In the genomic region with DNA sequence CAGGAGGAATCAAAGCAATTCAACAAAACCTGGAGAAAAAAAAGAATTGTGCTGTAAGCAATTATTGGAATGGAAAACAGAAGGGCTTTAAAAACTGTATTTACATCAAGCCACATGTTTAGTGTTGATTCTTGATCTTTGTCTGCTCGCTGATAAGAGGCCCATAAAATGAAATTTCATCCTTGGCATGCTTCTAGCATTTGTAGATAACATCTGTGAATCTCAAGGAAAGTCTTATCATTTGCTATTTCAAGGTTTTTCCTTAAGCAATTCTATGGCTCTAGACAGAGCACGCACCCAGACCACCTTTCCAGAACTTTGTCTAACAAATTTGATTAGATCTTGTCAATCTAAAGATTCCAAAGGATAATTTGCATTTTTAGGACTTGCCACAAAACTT, we compare ENCODE assay signal across 2 cellular contexts.
TF ChIP-seq lines count a peak whose summit lies in the region.

No MANE protein-coding gene starts in this region.

TF ChIP-seq in GM23338, 12 proteins besides CTCF, POLR2A, EP300 and RAD21:
- TF ChIP-seq, protein P1, sequence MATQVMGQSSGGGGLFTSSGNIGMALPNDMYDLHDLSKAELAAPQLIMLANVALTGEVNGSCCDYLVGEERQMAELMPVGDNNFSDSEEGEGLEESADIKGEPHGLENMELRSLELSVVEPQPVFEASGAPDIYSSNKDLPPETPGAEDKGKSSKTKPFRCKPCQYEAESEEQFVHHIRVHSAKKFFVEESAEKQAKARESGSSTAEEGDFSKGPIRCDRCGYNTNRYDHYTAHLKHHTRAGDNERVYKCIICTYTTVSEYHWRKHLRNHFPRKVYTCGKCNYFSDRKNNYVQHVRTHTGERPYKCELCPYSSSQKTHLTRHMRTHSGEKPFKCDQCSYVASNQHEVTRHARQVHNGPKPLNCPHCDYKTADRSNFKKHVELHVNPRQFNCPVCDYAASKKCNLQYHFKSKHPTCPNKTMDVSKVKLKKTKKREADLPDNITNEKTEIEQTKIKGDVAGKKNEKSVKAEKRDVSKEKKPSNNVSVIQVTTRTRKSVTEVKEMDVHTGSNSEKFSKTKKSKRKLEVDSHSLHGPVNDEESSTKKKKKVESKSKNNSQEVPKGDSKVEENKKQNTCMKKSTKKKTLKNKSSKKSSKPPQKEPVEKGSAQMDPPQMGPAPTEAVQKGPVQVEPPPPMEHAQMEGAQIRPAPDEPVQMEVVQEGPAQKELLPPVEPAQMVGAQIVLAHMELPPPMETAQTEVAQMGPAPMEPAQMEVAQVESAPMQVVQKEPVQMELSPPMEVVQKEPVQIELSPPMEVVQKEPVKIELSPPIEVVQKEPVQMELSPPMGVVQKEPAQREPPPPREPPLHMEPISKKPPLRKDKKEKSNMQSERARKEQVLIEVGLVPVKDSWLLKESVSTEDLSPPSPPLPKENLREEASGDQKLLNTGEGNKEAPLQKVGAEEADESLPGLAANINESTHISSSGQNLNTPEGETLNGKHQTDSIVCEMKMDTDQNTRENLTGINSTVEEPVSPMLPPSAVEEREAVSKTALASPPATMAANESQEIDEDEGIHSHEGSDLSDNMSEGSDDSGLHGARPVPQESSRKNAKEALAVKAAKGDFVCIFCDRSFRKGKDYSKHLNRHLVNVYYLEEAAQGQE (IDR thresholded peaks at IDR 0.05; ENCODE audit: unreplicated experiment): no peak
- TF ChIP-seq EZH2phosphoT487 (IDR thresholded peaks at IDR 0.05; ENCODE audit: unreplicated experiment) (no peak), NANOG (IDR thresholded peaks at IDR 0.05; ENCODE audit: borderline replicate concordance) (no peak), CREB1 (CRISPR knock-in tag; IDR thresholded peaks at IDR 0.05; ENCODE audit: low read depth) (no peak), POLR2AphosphoS5 (IDR thresholded peaks at IDR 0.05; ENCODE audit: low read depth) (no peak), ZNF462 (CRISPR knock-in tag; IDR thresholded peaks at IDR 0.05) (no peak), ZNF114 (CRISPR knock-in tag; IDR thresholded peaks at IDR 0.05) (no peak), JUNB (IDR thresholded peaks at IDR 0.05; ENCODE audit: unreplicated experiment) (no peak)
TF ChIP-seq in GM23338: peak in this region for 0.

TF ChIP-seq in K562, 482 proteins besides CTCF, POLR2A, EP300 and RAD21 (continued from another document):
- TF ChIP-seq FOXJ2 (tag; IDR thresholded peaks at IDR 0.05) (0 out of 2 replicates have a peak, but pooled peaks have one; percentile 41), TEAD4 (IDR thresholded peaks at IDR 0.05; ENCODE audit: low read length) (no peak), TEAD4 (CRISPR knock-in tag; IDR thresholded peaks at IDR 0.05; ENCODE audit: borderline replicate concordance) (no peak), MAFF (IDR thresholded peaks at IDR 0.05; ENCODE audit: low read length) (no peak)
